ENCODE assay signal across 8 cellular contexts in genomic region chr14:76644875-76645518, GRCh38.
DNase-seq lines count a peak whose midpoint lies in the region; ATAC-seq and TF ChIP-seq lines count a peak whose summit lies in the region.

No MANE protein-coding gene starts in this region.

- ATAC-seq in SK-N-SH treated with all-trans-retinoic acid at 6 μM for 48 hours (peak; percentile 87), HG02852 (IDR thresholded peaks at IDR 0.05; ENCODE audit: unreplicated experiment) (no peak)

- no peak overlapping the region for H3K4me3 ChIP-seq in KMS-11 (IDR thresholded peaks at IDR 0.05; ENCODE audit: insufficient read depth, low read depth, low read length)
- H3K4me3 ChIP-seq in left ventricle myocardium inferior: no peak overlapping the region

- no peaks in the 10 kb centered on the region for H3K36me3 ChIP-seq in KMS-11 (ENCODE audit: insufficient read depth)
- no peaks in the 10 kb centered on the region for H3K36me3 ChIP-seq in left ventricle myocardium inferior

- intact Hi-C loops in left ventricle myocardium inferior (cut with micrococcal nuclease): loop anchor here (10.0 kb wide), 1 partner anchor 590 kb away; no protein-coding TSS in a partner anchor

- DNase-seq in SKM-1 treated with dmso at 0.1 percent for 144 hours (lab: John Stamatoyannopoulos, UW; ENCODE audit: unreplicated experiment) (peak; percentile 10), SKM-1 (lab: John Stamatoyannopoulos, UW; ENCODE audit: unreplicated experiment) (no peak), left ventricle myocardium inferior (peak; percentile 19), substantia nigra (lab: John Stamatoyannopoulos, UW) (peak in 31 of 49 donors; percentile 1 to 51 (median 20)), LoVo (ENCODE audit: low spot score) (no peak)

- H3K79me2 ChIP-seq in KMS-11 (ENCODE audit: insufficient read depth, low read depth): no peaks in the 10 kb centered on the region

- H3K9me3 ChIP-seq in left ventricle myocardium inferior (replicated peaks): no peaks in the 10 kb centered on the region

- H3K9ac ChIP-seq in KMS-11: no peak overlapping the region

- H3K27ac ChIP-seq in KMS-11 (no peak overlapping the region), left ventricle myocardium inferior (replicated peaks) (no peak overlapping the region), substantia nigra (ENCODE audit: low read depth, low read length, poor library complexity, severe bottlenecking) (no peak overlapping the region)

- H3K4me1 ChIP-seq in KMS-11 (ENCODE audit: low read depth, poor library complexity, severe bottlenecking) (no peaks in the 10 kb centered on the region), left ventricle myocardium inferior (no peaks in the 10 kb centered on the region)

- no peaks in the 10 kb centered on the region for H3K27me3 ChIP-seq in KMS-11 (ENCODE audit: insufficient read depth, low read depth)
- H3K27me3 ChIP-seq in left ventricle myocardium inferior (ENCODE audit: low read depth): no peaks in the 10 kb centered on the region

- TF ChIP-seq CTCF in KMS-11 (conservative IDR thresholded peaks at IDR 0.05; ENCODE audit: low read depth, low read length) (0 out of 2 replicates have a peak, but pooled peaks have one; percentile 20), left ventricle myocardium inferior (IDR thresholded peaks at IDR 0.05; ENCODE audit: borderline replicate concordance) (peak; percentile 65)

- H3K4me2 ChIP-seq in KMS-11: no peak overlapping the region

- H2AFZ ChIP-seq in KMS-11 (ENCODE audit: low read depth): no peak overlapping the region; the same call in 1 of the 2 replicates

- H4K20me1 ChIP-seq in KMS-11 (ENCODE audit: insufficient read depth): no peaks in the 10 kb centered on the region

TF ChIP-seq in SK-N-SH treated with all-trans-retinoic acid at 6 μM for 48 hours, 23 proteins besides CTCF, POLR2A, EP300 and RAD21:
- no peak for TF ChIP-seq ZNF565 (CRISPR knock-in tag; conservative IDR thresholded peaks at IDR 0.05; ENCODE audit: low read depth)
- TF ChIP-seq TSHZ2 (CRISPR knock-in tag; IDR thresholded peaks at IDR 0.05): no peak
- no peak for TF ChIP-seq CSDC2 (CRISPR knock-in tag; IDR thresholded peaks at IDR 0.05)
- no peak for TF ChIP-seq ESRRG (CRISPR knock-in tag; IDR thresholded peaks at IDR 0.05)
- no peak for TF ChIP-seq SNAI2 (CRISPR knock-in tag; IDR thresholded peaks at IDR 0.05)
- TF ChIP-seq ZC3H10 (CRISPR knock-in tag; IDR thresholded peaks at IDR 0.05): no peak
- no peak for TF ChIP-seq GLIS3 (CRISPR knock-in tag; IDR thresholded peaks at IDR 0.05)
- TF ChIP-seq TOX (CRISPR knock-in tag; IDR thresholded peaks at IDR 0.05; ENCODE audit: borderline replicate concordance): no peak
- TF ChIP-seq OSR1 (CRISPR knock-in tag; IDR thresholded peaks at IDR 0.05): no peak
- TF ChIP-seq ARNTL (CRISPR knock-in tag; IDR thresholded peaks at IDR 0.05; ENCODE audit: borderline replicate concordance, low read depth): no peak
- TF ChIP-seq CSRNP3 (CRISPR knock-in tag; IDR thresholded peaks at IDR 0.05): no peak
- TF ChIP-seq CREB5 (CRISPR knock-in tag; IDR thresholded peaks at IDR 0.05; ENCODE audit: low read depth): no peak

Comparison
In these comparisons a context has a peak if more than half of its experiments do, and no peak if none do; other contexts are left out.
1. DNase-seq: peak in SKM-1 treated with dmso at 0.1 percent for 144 hours (single experiment), left ventricle myocardium inferior (single experiment) and substantia nigra (31 of 49); none in SKM-1 (single experiment) and LoVo (single experiment).